ENCODE assay signal across 9 cellular contexts in genomic region chr4:113106076-113106475, GRCh38. TPM values are rescaled to one million over a fixed set of nuclear protein-coding genes. Genes with fewer than 3 reads are reported as not detected.
DNase-seq lines count a peak whose midpoint lies in the region; ATAC-seq, FAIRE-seq and TF ChIP-seq lines count a peak whose summit lies in the region.
"Had no signal": no experiment of that assay in that cellular context is flagged by ENCODE, and none has a peak within 500 bp of the region (broad histone marks: within the 10 kb centered on the region; RNA-seq: fewer than 3 reads in every experiment).

No MANE protein-coding gene starts in this region.

- H3K4me3 ChIP-seq in cardiac fibroblast (replicated peaks in 1 of 2; ENCODE audit: low read depth in 2 of 2, low read length in 2 of 2), result no peak overlapping the region

- FAIRE-seq in GM19239 (lab: Jason Lieb, UNC), result no peak
- FAIRE-seq: colon had no signal

- ATAC-seq in omental fat pad (ENCODE audit: low FRiP score), result no peak
- no peak for ATAC-seq in HG03469 (IDR thresholded peaks at IDR 0.05; ENCODE audit: unreplicated experiment)

- TF ChIP-seq CTCF in cardiac fibroblast (IDR thresholded peaks at IDR 0.05; ENCODE audit: low read depth, low read length), result peak; percentile 30
- no peak for TF ChIP-seq CTCF in omental fat pad (IDR thresholded peaks at IDR 0.05)

- DNase-seq in DMS53 treated with DMSO at 0.1 percent for 48 hours (lab: John Stamatoyannopoulos, UW; ENCODE audit: unreplicated experiment), result peak; percentile 33
- DNase-seq in MV-4-11 (lab: John Stamatoyannopoulos, UW), result peak; percentile 9
- peak; percentile 71 to 72 for DNase-seq in cardiac fibroblast (ENCODE audit: low read depth in 2 of 2)
- peak; percentile 63 for DNase-seq in middle frontal gyrus (ENCODE audit: extremely low spot score, low spot score)
- DNase-seq in omental fat pad (ENCODE audit: low spot score), result no peak
- no peak for DNase-seq in GM19239 (ENCODE audit: insufficient read length, low spot score)
- DNase-seq in stimulated activated CD8-positive, alpha-beta memory T cell treated with anti-CD3 and anti-CD28 coated beads, Interleukin-4, amount 100 ng/mL, for 48 hours, result no peak

RNA-seq across cellular contexts. Expression of gene ANK2, which starts 56.6 kb away (rescaled TPM):
- total RNA-seq in omental fat pad, result 100 to 1,000 TPM in 1 of 4 donors, 10 to 100 TPM in 3; 51.4 to 200 (median 84.9) TPM

Comparison
In these comparisons a context has a peak if more than half of its experiments do, and no peak if none do; other contexts are left out.
1. DNase-seq: peak in DMS53 treated with DMSO at 0.1 percent for 48 hours (single experiment), MV-4-11 (single experiment), cardiac fibroblast (2 of 2) and middle frontal gyrus (single experiment); none in omental fat pad (single experiment), GM19239 (single experiment) and stimulated activated CD8-positive, alpha-beta memory T cell treated with anti-CD3 and anti-CD28 coated beads, Interleukin-4, amount 100 ng/mL, for 48 hours (single experiment).